ENCODE assay signal across 18 cellular contexts in the genomic region with DNA sequence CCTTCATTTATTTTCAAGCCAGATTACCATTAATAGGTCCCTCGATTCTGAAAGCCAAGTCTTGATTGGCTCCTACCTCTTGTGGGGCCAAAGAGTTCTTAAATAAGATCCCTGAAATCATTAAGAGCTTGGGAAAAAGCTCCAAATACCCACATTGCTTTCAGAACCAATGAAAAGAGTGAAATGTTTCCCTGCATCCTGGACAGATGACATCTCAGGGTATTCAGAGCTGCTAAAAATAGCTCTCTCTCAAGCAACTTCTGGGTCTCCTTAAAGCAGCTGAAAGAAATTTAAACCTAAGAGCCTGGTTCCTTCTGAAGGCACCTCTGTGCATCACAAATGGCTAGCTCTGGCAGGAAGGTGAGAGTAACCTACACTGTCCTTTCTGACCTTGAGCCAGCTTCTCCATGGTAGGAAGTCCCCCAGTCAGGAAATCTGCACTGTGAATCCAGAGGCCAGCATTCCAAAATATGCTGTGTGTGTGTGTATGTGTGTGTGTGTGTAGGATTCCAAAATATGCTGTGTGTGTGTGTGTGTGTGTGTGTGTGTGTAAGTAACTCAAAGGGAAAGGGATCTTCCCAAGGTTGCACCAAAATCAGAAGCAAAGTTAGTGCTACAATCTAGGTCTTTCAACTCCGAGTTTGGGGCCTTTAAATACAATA. TPM values are rescaled to one million over a fixed set of nuclear protein-coding genes. Genes with fewer than 3 reads are reported as not detected.
DNase-seq lines count a peak whose midpoint lies in the region; ATAC-seq and TF ChIP-seq lines count a peak whose summit lies in the region.
"Had no signal": no experiment of that assay in that cellular context is flagged by ENCODE, and none has a peak within 500 bp of the region (broad histone marks: within the 10 kb centered on the region; RNA-seq: fewer than 3 reads in every experiment).

No MANE protein-coding gene starts in this region.

- TF ChIP-seq POLR2A in spleen (IDR thresholded peaks at IDR 0.05): no peak

- H3K27ac ChIP-seq in Panc1 (ENCODE audit: low read length): no peak overlapping the region
- peak overlapping the region; percentile 16 for H3K27ac ChIP-seq in mesodermal cell (ENCODE audit: low read depth, low read length, severe bottlenecking)
- H3K27ac ChIP-seq in spleen: peak overlapping the region in 1 of 8 donors; percentile 59
- H3K27ac ChIP-seq: A549, PC-9 had no signal

- H3K27me3 ChIP-seq in Panc1 (ENCODE audit: control insufficient read depth, insufficient read depth, low read length) (no peaks in the 10 kb centered on the region), spleen (replicated peaks in 1 of 7) (no peaks in the 10 kb centered on the region)

- no peak overlapping the region for H3K4me3 ChIP-seq in AG04449 (ENCODE audit: low read depth, low read length)
- H3K4me3 ChIP-seq in Panc1 (ENCODE audit: low read depth in 2 of 2, low read length in 2 of 2): no peak overlapping the region
- H3K4me3 ChIP-seq in mesodermal cell (ENCODE audit: extremely low read depth, insufficient read depth, low read length, poor library complexity, severe bottlenecking): no peak overlapping the region
- H3K4me3 ChIP-seq in spleen: no peak overlapping the region
- H3K4me3 ChIP-seq: A549, PC-9 had no signal

- DNase-seq in AG04449 (ENCODE audit: low read depth, low spot score): peak; percentile 61
- no peak for DNase-seq in Panc1 (ENCODE audit: low read depth, low spot score)
- peak; percentile 10 for DNase-seq in dermis blood vessel endothelial cell
- DNase-seq in ACHN: no peak
- no peak for DNase-seq in spleen
- no peak for DNase-seq in NCI-H748 (lab: John Stamatoyannopoulos, UW; ENCODE audit: unreplicated experiment)
- DNase-seq: activated CD8-positive, alpha-beta memory T cell treated with anti-CD3 and anti-CD28 coated beads, Interleukin-2, amount 10 ng/mL, durations not matched to agents 7 days and 5 days; activated effector memory CD4-positive, alpha-beta T cell treated with Interleukin-2 at 50 U/mL for 16 hours; CD4-positive, alpha-beta T cell; DMS53; NCI-H1417; nephron progenitor cell; PC-9; stimulated activated naive CD4-positive, alpha-beta T cell; trophoblast cell had no signal

- CTCF ChIA-PET in AG04449 (lab: Yijun Ruan, JAX) (interaction anchor here (1.4 to 2.4 kb wide), 6 partner anchors 9 to 234 kb away, joined by 3 to 16 read pairs (median 7); no protein-coding TSS in a partner anchor), Panc1 (lab: Charles Lee) (interaction anchor here (1.0 kb wide), 1 partner anchor 199 kb away, joined by 3 read pairs; no protein-coding TSS in a partner anchor)

- WGBS in mesodermal cell (ENCODE audit: insufficient coverage in 2 of 2), 2 experiments: 90% methylated on average over 2 of the region's 2 CpGs; no CpG with 5 or more reads in 1 of the 2 experiments
- WGBS in spleen, 5 donors: 59 to 75% (median 67%) methylated on average over 2 of the region's 2 CpGs

- H3K36me3 ChIP-seq in Panc1 (ENCODE audit: control insufficient read depth, insufficient read depth, low read length) (no peaks in the 10 kb centered on the region), mesodermal cell (ENCODE audit: control insufficient read depth, insufficient read depth, low read length) (peaks cover 4% of the 10 kb centered on the region), spleen (peaks cover 0 to 18% (median 0%) of the 10 kb centered on the region in 6 donors)

- POLR2A ChIA-PET in AG04449 (lab: Yijun Ruan, JAX): interaction anchor here (1.1 kb wide), 2 partner anchors 12 to 17 kb away, joined by 3 read pairs; no protein-coding TSS in a partner anchor
- POLR2A ChIA-PET in Panc1 (lab: Charles Lee): no interaction called here

- H3K4me1 ChIP-seq in Panc1 (ENCODE audit: control insufficient read depth, insufficient read depth, low read length): no peaks in the 10 kb centered on the region
- H3K4me1 ChIP-seq in mesodermal cell (ENCODE audit: control insufficient read depth, insufficient read depth, low read length, poor library complexity, severe bottlenecking): peaks cover 18% of the 10 kb centered on the region
- H3K4me1 ChIP-seq in spleen: peaks cover 0 to 29% (median 9%) of the 10 kb centered on the region in 6 donors
- H3K4me1 ChIP-seq: A549 had no signal

- intact Hi-C loops in Panc1 (cut with micrococcal nuclease; ENCODE audit: unreplicated experiment): no loop called here
- intact Hi-C loops in spleen (cut with DNase I; ENCODE audit: low total_unique reads): no loop called here

- TF ChIP-seq CTCF in AG04449 (IDR thresholded peaks at IDR 0.05; ENCODE audit: insufficient read depth, low read length, missing control alignments) (no peak), Panc1 (IDR thresholded peaks at IDR 0.05) (no peak), spleen (IDR thresholded peaks at IDR 0.05 in 8 of 11, conservative IDR thresholded peaks at IDR 0.05 in 3 of 11) (no peak)

- H3K9me3 ChIP-seq in Panc1 (ENCODE audit: control insufficient read depth, insufficient read depth, low read depth, low read length): no peaks in the 10 kb centered on the region
- no peaks in the 10 kb centered on the region for H3K9me3 ChIP-seq in mesodermal cell (ENCODE audit: control insufficient read depth, low read length)
- no peaks in the 10 kb centered on the region for H3K9me3 ChIP-seq in spleen
- H3K9me3 ChIP-seq: A549 had no signal

- in situ Hi-C loops in Panc1 (cut with HindIII; ENCODE audit: low pct_unique_long_range_greater_than_20kb, low sequenced_read_pairs): no loop called here
- in situ Hi-C loops in ACHN (cut with HindIII; ENCODE audit: low pct_ligation_motif_present, low pct_unique_long_range_greater_than_20kb, low sequenced_read_pairs): no loop called here

- ATAC-seq in Panc1 (peak; percentile 20; the same call in 1 of the 2 replicates), GM19395 (IDR thresholded peaks at IDR 0.05; ENCODE audit: unreplicated experiment) (no peak)
- ATAC-seq: A549; activated CD8-positive, alpha-beta memory T cell treated with anti-CD3 and anti-CD28 coated beads, Interleukin-2, amount 10 ng/mL, durations not matched to agents 7 days and 5 days had no signal

- no TSS peak for BruUV-seq in Panc1 (replicated peaks; lab: Mats Ljungman, UMichigan)

RNA-seq across cellular contexts. Expression of gene RELT, which starts 50.1 kb away (rescaled TPM):
- 11.3 TPM for total RNA-seq in Panc1 (2021; ENCODE audit: unreplicated experiment)
- polyA plus RNA-seq in Panc1 (2012; ENCODE audit: insufficient read length): 5.9 TPM
- 6.7 and 7.8 TPM in 2 replicates for total RNA-seq in dermis blood vessel endothelial cell
- polyA plus RNA-seq in mesodermal cell (2013, experiment 1 of 2): 9.1 TPM
- 6.0 TPM for polyA plus RNA-seq in mesodermal cell (2013, experiment 2 of 2)
- 10 to 100 TPM; 28.1 to 79.8 (median 41.3) TPM for total RNA-seq in spleen
- polyA plus RNA-seq in spleen: 10 to 100 TPM; 13.5 to 28.2 (median 21.7) TPM

Comparison
In these comparisons a context has a peak if more than half of its experiments do, and no peak if none do; other contexts are left out.
1. DNase-seq: peak in AG04449 (single experiment) and dermis blood vessel endothelial cell (single experiment); none in Panc1 (single experiment), ACHN (single experiment), spleen (single experiment) and NCI-H748 (single experiment).